ENCODE assay signal across 24 cellular contexts in the genomic region with DNA sequence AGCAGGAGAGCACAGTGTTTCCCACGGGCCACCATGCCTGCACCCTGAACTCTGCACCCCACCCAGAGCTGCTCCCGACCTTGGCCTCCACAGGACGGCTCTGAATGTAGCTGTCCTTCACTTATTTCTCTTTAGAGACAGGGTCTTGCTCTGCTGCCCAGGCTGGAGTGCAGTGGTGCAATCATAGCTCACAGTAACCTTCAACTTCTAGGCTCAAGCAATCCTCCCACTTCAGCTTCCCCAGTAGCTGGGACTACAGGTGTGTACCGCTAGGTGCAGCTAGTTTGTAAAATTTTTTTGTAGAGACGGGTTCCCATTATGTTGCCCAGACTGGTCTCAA.
A peak's percentile ranks its signal among the peaks of the same experiment; 100 is the strongest.
DNase-seq lines count a peak whose midpoint lies in the region; ATAC-seq, FAIRE-seq and TF ChIP-seq lines count a peak whose summit lies in the region.
"Had no signal": no experiment of that assay in that cellular context is flagged by ENCODE, and none has a peak within 500 bp of the region (broad histone marks: within the 10 kb centered on the region; RNA-seq: fewer than 3 reads in every experiment).

No MANE protein-coding gene starts in this region.

- CTCF ChIA-PET in K562 (lab: Yijun Ruan, JAX; ENCODE audit: low intra/inter-chr PET ratio) = no interaction called here

- peaks cover 4 to 26% of the 10 kb centered on the region in 2 experiments; a peak in 3 of 5 replicates for H3K4me1 ChIP-seq in K562 (replicated peaks in 1 of 2; ENCODE audit: control insufficient read depth in 2 of 2, insufficient read depth in 2 of 2, low read length in 2 of 2)
- H3K4me1 ChIP-seq: A549 had no signal

- no peak for TF ChIP-seq EP300 in K562 (IDR thresholded peaks at IDR 0.05; ENCODE audit: low read length)

- TF ChIP-seq CTCF in K562 (IDR thresholded peaks at IDR 0.05 in 2 of 3, conservative IDR thresholded peaks at IDR 0.05 in 1 of 3; ENCODE audit: insufficient read depth in 2 of 3, low read depth in 1 of 3, low read length in 3 of 3) (no peak), progenitor cell of endocrine pancreas (IDR thresholded peaks at IDR 0.05; ENCODE audit: unreplicated experiment) (no peak)

- no peaks in the 10 kb centered on the region for H3K9me1 ChIP-seq in K562 (ENCODE audit: control insufficient read depth, insufficient read depth, low read length)

- POLR2A ChIA-PET in K562 (lab: Yijun Ruan, JAX) = no interaction called here

- BruUV-seq in K562 (replicated peaks; lab: Mats Ljungman, UMichigan) = no TSS peak

- in situ Hi-C loops in K562 (cut with MboI) = no loop called here

- H3K9me3 ChIP-seq in K562 (replicated peaks; ENCODE audit: control insufficient read depth, insufficient read depth, low read depth, low read length) = no peaks in the 10 kb centered on the region
- H3K9me3 ChIP-seq: A549; BLaER1 treated with 17β-estradiol and CSF1 and Interleukin-3, amounts not matched to agents 10 nM and 100 nM; Caco-2 had no signal

- H3K36me3 ChIP-seq in K562 (ENCODE audit: control insufficient read depth, insufficient read depth, low read length) = no peaks in the 10 kb centered on the region

- intact Hi-C loops in K562 (cut with micrococcal nuclease) = loop anchor here (1.0 kb wide), 1 partner anchor 151 kb away; no protein-coding TSS in a partner anchor

- H3K79me2 ChIP-seq in K562 (ENCODE audit: control insufficient read depth, insufficient read depth, low read length) = no peaks in the 10 kb centered on the region

- H3K9me3 Mint-ChIP-seq in progenitor cell of endocrine pancreas (ENCODE audit: low read depth) = no peaks in the 10 kb centered on the region
- H3K9me3 Mint-ChIP-seq: CD4-positive, alpha-beta T cell; CD8-positive, alpha-beta T cell had no signal

- H3K9ac ChIP-seq in K562 (ENCODE audit: insufficient read depth in 1 of 2, low read depth in 2 of 2, low read length in 2 of 2) = no peak overlapping the region
- H3K9ac ChIP-seq: BLaER1 treated with 17β-estradiol and CSF1 and Interleukin-3, amounts not matched to agents 10 nM and 100 nM had no signal

- WGBS in K562 (ENCODE audit: insufficient coverage, low coverage, missing lambda C conversion rate) = 25% methylated on average over 5 of the region's 5 CpGs

- TF ChIP-seq POLR2A in K562 (conservative IDR thresholded peaks at IDR 0.05) = no peak

- no peak overlapping the region for H2AFZ ChIP-seq in K562 (ENCODE audit: low read depth, low read length)

- no peaks in the 10 kb centered on the region for H4K20me1 ChIP-seq in K562 (replicated peaks; ENCODE audit: control insufficient read depth, insufficient read depth, low read length)

- DNase-seq in activated CD8-positive, alpha-beta memory T cell treated with anti-CD3 and anti-CD28 coated beads for 24 hours = peak; percentile 24
- DNase-seq in activated CD8-positive, alpha-beta memory T cell treated with anti-CD3 and anti-CD28 coated beads, Interleukin-2, amount 50 U/mL, for 4 hours = no peak
- no peak for DNase-seq in K562 (ENCODE audit: extremely low read depth in 1 of 4, low spot score in 3 of 4)
- no peak for DNase-seq in progenitor cell of endocrine pancreas (ENCODE audit: low spot score, unreplicated experiment)
- DNase-seq in epidermal melanocyte (ENCODE audit: insufficient read length, low spot score) = no peak
- DNase-seq: AML-193; Caco-2; Calu3; CD4-positive, alpha-beta T cell; CD8-positive, alpha-beta T cell; DMS53; DMS79; DND-41; EL; GDM1 had no signal

- H3K4me1 Mint-ChIP-seq in progenitor cell of endocrine pancreas (ENCODE audit: low read depth) = no peaks in the 10 kb centered on the region
- H3K4me1 Mint-ChIP-seq: B cell had no signal

- H3K27me3 Mint-ChIP-seq in progenitor cell of endocrine pancreas = no peaks in the 10 kb centered on the region
- H3K27me3 Mint-ChIP-seq: B cell; CD4-positive, alpha-beta T cell had no signal

- H3K4me2 ChIP-seq in K562 (ENCODE audit: insufficient read depth, low read length) = no peak overlapping the region
- H3K4me2 ChIP-seq: A549; BLaER1 treated with 17β-estradiol and CSF1 and Interleukin-3, amounts not matched to agents 10 nM and 100 nM had no signal

- peaks cover 15% of the 10 kb centered on the region for H3K36me3 Mint-ChIP-seq in progenitor cell of endocrine pancreas (ENCODE audit: insufficient read depth)

- H3K27ac ChIP-seq in K562 (ENCODE audit: extremely low read depth, low read depth, low read length) = no peak overlapping the region
- H3K27ac ChIP-seq: 22Rv1; A549; BLaER1 treated with 17β-estradiol and CSF1 and Interleukin-3, amounts not matched to agents 10 nM and 100 nM; C4-2B had no signal

- H3K27me3 ChIP-seq in K562 (ENCODE audit: control insufficient read depth in 2 of 2, insufficient read depth in 2 of 2, low read length in 2 of 2) = no peaks in the 10 kb centered on the region
- H3K27me3 ChIP-seq: BLaER1 treated with 17β-estradiol and CSF1 and Interleukin-3, amounts not matched to agents 10 nM and 100 nM had no signal

- TF ChIP-seq RAD21 in K562 (CRISPR knock-in tag; conservative IDR thresholded peaks at IDR 0.05 in 1 of 2, IDR thresholded peaks at IDR 0.05 in 1 of 2) = no peak

- H3K4me3 Mint-ChIP-seq in progenitor cell of endocrine pancreas (ENCODE audit: low read depth) = no peak overlapping the region
- H3K4me3 Mint-ChIP-seq: B cell; CD4-positive, alpha-beta T cell; CD8-positive, alpha-beta T cell had no signal

- no peak overlapping the region for H3K4me3 ChIP-seq in K562
- H3K4me3 ChIP-seq: A549; BLaER1 treated with 17β-estradiol and CSF1 and Interleukin-3, amounts not matched to agents 10 nM and 100 nM; GM12878 had no signal

- peak overlapping the region; percentile 62 for H3K27ac Mint-ChIP-seq in progenitor cell of endocrine pancreas
- H3K27ac Mint-ChIP-seq: B cell; CD4-positive, alpha-beta T cell; CD8-positive, alpha-beta T cell had no signal

- FAIRE-seq in K562 (lab: Jason Lieb, UNC) = no peak
- FAIRE-seq: A549, D721Med, GM12878, GM12892, GM18507 had no signal

- ATAC-seq in K562 = no peak
- ATAC-seq: A549; CD8-positive, alpha-beta T cell; GM12878 had no signal

TF ChIP-seq in K562, 482 proteins besides CTCF, POLR2A, EP300 and RAD21:
- TF ChIP-seq KAT8 (IDR thresholded peaks at IDR 0.05; ENCODE audit: low read depth) (no peak), ZNF121 (CRISPR knock-in tag; conservative IDR thresholded peaks at IDR 0.05) (peak; percentile 61), SIN3A (IDR thresholded peaks at IDR 0.05; ENCODE audit: borderline replicate concordance in 2 of 2, control insufficient read depth in 1 of 2, low read depth in 2 of 2, low read length in 2 of 2) (no peak), KAT2B (IDR thresholded peaks at IDR 0.05; ENCODE audit: low read depth, low read length) (no peak)
